Comparison of ENCODE assay signal across 25 cellular contexts in the genomic region with DNA sequence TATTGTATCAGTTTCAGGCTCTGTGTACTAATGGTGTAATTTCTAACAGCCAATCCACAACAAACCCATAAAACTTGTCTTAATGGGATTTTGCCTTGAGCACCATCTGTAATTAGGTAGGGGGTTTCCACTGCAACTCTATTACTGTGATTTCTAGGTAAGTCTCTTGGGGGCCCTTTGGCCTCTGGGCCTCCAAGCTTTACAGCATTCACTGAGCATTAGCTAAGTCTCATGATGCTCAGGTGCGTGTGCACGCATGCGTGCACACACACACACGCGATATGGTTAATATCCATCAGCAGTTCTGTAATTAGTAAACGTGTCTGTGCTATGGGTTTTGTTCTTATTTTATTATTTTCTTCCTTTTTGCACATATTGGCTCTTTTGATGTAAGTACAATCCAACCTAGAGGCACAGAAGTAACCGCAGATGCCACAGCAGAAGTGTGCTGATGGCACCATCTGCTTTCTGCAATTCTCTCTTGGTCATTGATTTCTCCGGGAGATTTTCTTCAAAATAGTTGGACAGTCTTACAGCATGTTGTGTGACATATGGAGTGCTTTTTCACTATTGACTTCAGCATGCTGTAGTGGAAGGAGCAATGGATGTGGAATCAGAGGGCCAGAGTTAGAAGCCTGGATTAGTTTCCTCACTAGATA.
DNase-seq lines count a peak whose midpoint lies in the region; ATAC-seq and TF ChIP-seq lines count a peak whose summit lies in the region.
"Had no signal": no experiment of that assay in that cellular context is flagged by ENCODE, and none has a peak within 500 bp of the region (broad histone marks: within the 10 kb centered on the region; RNA-seq: fewer than 3 reads in every experiment).

No MANE protein-coding gene starts in this region.

- H3K36me3 Mint-ChIP-seq in brain (no peaks in the 10 kb centered on the region), GM23338 (ENCODE audit: low read depth) (no peaks in the 10 kb centered on the region)
- H3K36me3 Mint-ChIP-seq in activated naive CD8-positive, alpha-beta T cell treated with anti-CD3 and anti-CD28 coated beads for 36 hours = no peaks in the 10 kb centered on the region
- H3K36me3 Mint-ChIP-seq: CD4-positive, CD25-positive, alpha-beta regulatory T cell had no signal

- no peaks in the 10 kb centered on the region for H3F3A ChIP-seq in GM23338 (replicated peaks; ENCODE audit: low read depth)

- H2AFZ ChIP-seq in GM23338 = no peak overlapping the region
- H2AFZ ChIP-seq: GM23248 had no signal

- H3K4me3 Mint-ChIP-seq in brain = peak overlapping the region in 1 of 5 experiments; percentile 59
- no peak overlapping the region for H3K4me3 Mint-ChIP-seq in activated naive CD8-positive, alpha-beta T cell treated with anti-CD3 and anti-CD28 coated beads for 36 hours
- no peak overlapping the region for H3K4me3 Mint-ChIP-seq in GM23338
- H3K4me3 Mint-ChIP-seq: CD4-positive, CD25-positive, alpha-beta regulatory T cell; H9 had no signal

- no peaks in the 10 kb centered on the region for H3K36me3 ChIP-seq in GM23338 (ENCODE audit: insufficient read depth)
- H3K36me3 ChIP-seq: BLaER1, MG63 had no signal

- H3K9me2 ChIP-seq in GM23338 (ENCODE audit: insufficient read depth) = no peaks in the 10 kb centered on the region

- H3K4me2 ChIP-seq in GM23338 = no peak overlapping the region
- H3K4me2 ChIP-seq: BLaER1 had no signal

- H3K79me2 ChIP-seq in GM23338 (replicated peaks; ENCODE audit: insufficient read depth) = no peaks in the 10 kb centered on the region

- no peaks in the 10 kb centered on the region for H4K20me1 ChIP-seq in GM23338 (replicated peaks; ENCODE audit: insufficient read depth)
- H4K20me1 ChIP-seq: BLaER1 had no signal

- H3K4me1 ChIP-seq in GM23338 (ENCODE audit: insufficient read depth) = no peaks in the 10 kb centered on the region
- H3K4me1 ChIP-seq: BLaER1 had no signal

- TF ChIP-seq CTCF in brain (conservative IDR thresholded peaks at IDR 0.05) (no peak), GM23338 (conservative IDR thresholded peaks at IDR 0.05; ENCODE audit: low read depth in 2 of 2) (no peak)

- no peak overlapping the region for H3K4me3 ChIP-seq in GM23338
- H3K4me3 ChIP-seq: BLaER1, GM23248, MG63 had no signal

- peak; percentile 15 for DNase-seq in G401 (ENCODE audit: low spot score)
- peak; percentile 86 for DNase-seq in NCI-H69 (lab: John Stamatoyannopoulos, UW)
- DNase-seq in retina = peak; percentile 42
- no peak for DNase-seq in activated naive CD8-positive, alpha-beta T cell treated with anti-CD3 and anti-CD28 coated beads for 36 hours
- no peak for DNase-seq in GM23338 (ENCODE audit: low spot score)
- DNase-seq: CD4-positive, CD25-positive, alpha-beta regulatory T cell; COR-L47; DMS53; GM23248; H9; IMR-90; KG1; MG63; NCI-H1105 treated with DMSO at 0.1 percent for 48 hours; NCI-H146; NCI-H1930; NCI-H2107; NCI-H226; NCI-H510A; NCI-H774; Right ventricle myocardium superior; RPMI8226 had no signal

- H3K27me3 Mint-ChIP-seq in brain (peaks cover 5% of the 10 kb centered on the region), GM23338 (ENCODE audit: insufficient read depth, low read depth, poor library complexity) (no peaks in the 10 kb centered on the region)
- H3K27me3 Mint-ChIP-seq in activated naive CD8-positive, alpha-beta T cell treated with anti-CD3 and anti-CD28 coated beads for 36 hours = no peaks in the 10 kb centered on the region
- H3K27me3 Mint-ChIP-seq: CD4-positive, CD25-positive, alpha-beta regulatory T cell had no signal

- H3K4me1 Mint-ChIP-seq in brain = no peaks in the 10 kb centered on the region
- H3K4me1 Mint-ChIP-seq in activated naive CD8-positive, alpha-beta T cell treated with anti-CD3 and anti-CD28 coated beads for 36 hours = no peaks in the 10 kb centered on the region
- H3K4me1 Mint-ChIP-seq in GM23338 = no peaks in the 10 kb centered on the region
- H3K4me1 Mint-ChIP-seq: CD4-positive, CD25-positive, alpha-beta regulatory T cell had no signal

- H3K27ac Mint-ChIP-seq in brain (peak overlapping the region in 4 of 5 experiments; percentile 7 to 78 (median 68)), GM23338 (no peak overlapping the region)
- no peak overlapping the region for H3K27ac Mint-ChIP-seq in activated naive CD8-positive, alpha-beta T cell treated with anti-CD3 and anti-CD28 coated beads for 36 hours
- H3K27ac Mint-ChIP-seq: CD4-positive, CD25-positive, alpha-beta regulatory T cell; H9 had no signal

- no peaks in the 10 kb centered on the region for H3K9me3 Mint-ChIP-seq in brain
- H3K9me3 Mint-ChIP-seq in activated naive CD8-positive, alpha-beta T cell treated with anti-CD3 and anti-CD28 coated beads for 36 hours = peaks cover 1% of the 10 kb centered on the region
- no peaks in the 10 kb centered on the region for H3K9me3 Mint-ChIP-seq in GM23338
- H3K9me3 Mint-ChIP-seq: H9 had no signal

- H3K27me3 ChIP-seq in GM23338 (ENCODE audit: insufficient read depth) = no peaks in the 10 kb centered on the region
- H3K27me3 ChIP-seq: BLaER1, MG63 had no signal

- no peak overlapping the region for H3K27ac ChIP-seq in GM23338 (ENCODE audit: low read depth)
- H3K27ac ChIP-seq: BLaER1, GM23248 had no signal

- in situ Hi-C loops in G401 (cut with HindIII; ENCODE audit: low sequenced_read_pairs) = no loop called here

- no peak for ATAC-seq in GM23338
- no peak for ATAC-seq in HG03039 (IDR thresholded peaks at IDR 0.05; ENCODE audit: unreplicated experiment)

TF ChIP-seq in GM23338, 12 proteins besides CTCF, POLR2A, EP300 and RAD21 (continues in another document):
- TF ChIP-seq, protein P1, sequence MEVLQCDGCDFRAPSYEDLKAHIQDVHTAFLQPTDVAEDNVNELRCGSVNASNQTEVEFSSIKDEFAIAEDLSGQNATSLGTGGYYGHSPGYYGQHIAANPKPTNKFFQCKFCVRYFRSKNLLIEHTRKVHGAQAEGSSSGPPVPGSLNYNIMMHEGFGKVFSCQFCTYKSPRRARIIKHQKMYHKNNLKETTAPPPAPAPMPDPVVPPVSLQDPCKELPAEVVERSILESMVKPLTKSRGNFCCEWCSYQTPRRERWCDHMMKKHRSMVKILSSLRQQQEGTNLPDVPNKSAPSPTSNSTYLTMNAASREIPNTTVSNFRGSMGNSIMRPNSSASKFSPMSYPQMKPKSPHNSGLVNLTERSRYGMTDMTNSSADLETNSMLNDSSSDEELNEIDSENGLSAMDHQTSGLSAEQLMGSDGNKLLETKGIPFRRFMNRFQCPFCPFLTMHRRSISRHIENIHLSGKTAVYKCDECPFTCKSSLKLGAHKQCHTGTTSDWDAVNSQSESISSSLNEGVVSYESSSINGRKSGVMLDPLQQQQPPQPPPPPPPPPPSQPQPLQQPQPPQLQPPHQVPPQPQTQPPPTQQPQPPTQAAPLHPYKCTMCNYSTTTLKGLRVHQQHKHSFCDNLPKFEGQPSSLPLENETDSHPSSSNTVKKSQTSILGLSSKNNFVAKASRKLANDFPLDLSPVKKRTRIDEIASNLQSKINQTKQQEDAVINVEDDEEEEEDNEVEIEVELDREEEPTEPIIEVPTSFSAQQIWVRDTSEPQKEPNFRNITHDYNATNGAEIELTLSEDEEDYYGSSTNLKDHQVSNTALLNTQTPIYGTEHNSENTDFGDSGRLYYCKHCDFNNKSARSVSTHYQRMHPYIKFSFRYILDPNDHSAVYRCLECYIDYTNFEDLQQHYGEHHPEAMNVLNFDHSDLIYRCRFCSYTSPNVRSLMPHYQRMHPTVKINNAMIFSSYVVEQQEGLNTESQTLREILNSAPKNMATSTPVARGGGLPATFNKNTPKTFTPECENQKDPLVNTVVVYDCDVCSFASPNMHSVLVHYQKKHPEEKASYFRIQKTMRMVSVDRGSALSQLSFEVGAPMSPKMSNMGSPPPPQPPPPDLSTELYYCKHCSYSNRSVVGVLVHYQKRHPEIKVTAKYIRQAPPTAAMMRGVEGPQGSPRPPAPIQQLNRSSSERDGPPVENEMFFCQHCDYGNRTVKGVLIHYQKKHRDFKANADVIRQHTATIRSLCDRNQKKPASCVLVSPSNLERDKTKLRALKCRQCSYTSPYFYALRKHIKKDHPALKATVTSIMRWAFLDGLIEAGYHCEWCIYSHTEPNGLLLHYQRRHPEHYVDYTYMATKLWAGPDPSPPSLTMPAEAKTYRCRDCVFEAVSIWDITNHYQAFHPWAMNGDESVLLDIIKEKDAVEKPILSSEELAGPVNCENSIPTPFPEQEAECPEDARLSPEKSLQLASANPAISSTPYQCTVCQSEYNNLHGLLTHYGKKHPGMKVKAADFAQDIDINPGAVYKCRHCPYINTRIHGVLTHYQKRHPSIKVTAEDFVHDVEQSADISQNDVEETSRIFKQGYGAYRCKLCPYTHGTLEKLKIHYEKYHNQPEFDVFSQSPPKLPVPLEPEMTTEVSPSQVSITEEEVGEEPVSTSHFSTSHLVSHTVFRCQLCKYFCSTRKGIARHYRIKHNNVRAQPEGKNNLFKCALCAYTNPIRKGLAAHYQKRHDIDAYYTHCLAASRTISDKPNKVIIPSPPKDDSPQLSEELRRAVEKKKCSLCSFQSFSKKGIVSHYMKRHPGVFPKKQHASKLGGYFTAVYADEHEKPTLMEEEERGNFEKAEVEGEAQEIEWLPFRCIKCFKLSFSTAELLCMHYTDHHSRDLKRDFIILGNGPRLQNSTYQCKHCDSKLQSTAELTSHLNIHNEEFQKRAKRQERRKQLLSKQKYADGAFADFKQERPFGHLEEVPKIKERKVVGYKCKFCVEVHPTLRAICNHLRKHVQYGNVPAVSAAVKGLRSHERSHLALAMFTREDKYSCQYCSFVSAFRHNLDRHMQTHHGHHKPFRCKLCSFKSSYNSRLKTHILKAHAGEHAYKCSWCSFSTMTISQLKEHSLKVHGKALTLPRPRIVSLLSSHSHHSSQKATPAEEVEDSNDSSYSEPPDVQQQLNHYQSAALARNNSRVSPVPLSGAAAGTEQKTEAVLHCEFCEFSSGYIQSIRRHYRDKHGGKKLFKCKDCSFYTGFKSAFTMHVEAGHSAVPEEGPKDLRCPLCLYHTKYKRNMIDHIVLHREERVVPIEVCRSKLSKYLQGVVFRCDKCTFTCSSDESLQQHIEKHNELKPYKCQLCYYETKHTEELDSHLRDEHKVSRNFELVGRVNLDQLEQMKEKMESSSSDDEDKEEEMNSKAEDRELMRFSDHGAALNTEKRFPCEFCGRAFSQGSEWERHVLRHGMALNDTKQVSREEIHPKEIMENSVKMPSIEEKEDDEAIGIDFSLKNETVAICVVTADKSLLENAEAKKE (CRISPR knock-in tag; IDR thresholded peaks at IDR 0.05) = no peak
- TF ChIP-seq ZNF331 (CRISPR knock-in tag; IDR thresholded peaks at IDR 0.05; ENCODE audit: low read depth) (no peak), CREB1 (CRISPR knock-in tag; IDR thresholded peaks at IDR 0.05; ENCODE audit: low read depth) (no peak)

Comparison
In these comparisons a context has a peak if more than half of its experiments do, and no peak if none do; other contexts are left out.
1. DNase-seq: peak in G401 (single experiment), NCI-H69 (single experiment) and retina (single experiment); none in activated naive CD8-positive, alpha-beta T cell treated with anti-CD3 and anti-CD28 coated beads for 36 hours (single experiment) and GM23338 (single experiment).
2. H3K27ac Mint-ChIP-seq: peak in brain (4 of 5); none in activated naive CD8-positive, alpha-beta T cell treated with anti-CD3 and anti-CD28 coated beads for 36 hours (single experiment) and GM23338 (single experiment).